Comparison of ENCODE assay signal across 26 cellular contexts in genomic region chr2:59909147-59909546, GRCh38.
"Had no signal": no experiment of that assay in that cellular context is flagged by ENCODE, and none has a peak within 500 bp of the region (broad histone marks: within the 10 kb centered on the region; RNA-seq: fewer than 3 reads in every experiment).

No MANE protein-coding gene starts in this region.

- H3K79me2 ChIP-seq: hepatocyte, parathyroid adenoma had no signal

- DNase-seq: effector CD4-positive, alpha-beta T cell; endodermal cell; erythroblast; foreskin keratinocyte; head of caudate nucleus; kidney; left cardiac atrium; left ventricle myocardium inferior; mesendoderm; naive thymus-derived CD4-positive, alpha-beta T cell; nephron progenitor cell; psoas muscle; retina; right lobe of liver; stimulated activated CD4-positive, alpha-beta T cell treated with anti-CD3 and anti-CD28 coated beads, Interleukin-4, amount 100 ng/mL, for 1 hour; stimulated activated CD8-positive, alpha-beta memory T cell treated with anti-CD3 and anti-CD28 coated beads, Interleukin-4, amount 100 ng/mL, for 48 hours; testis; upper lobe of right lung had no signal

- H3K9ac ChIP-seq: parathyroid adenoma had no signal

- H3K36me3 ChIP-seq: left ventricle myocardium inferior, right lobe of liver, tibial nerve, upper lobe of right lung had no signal

- H3K27me3 Mint-ChIP-seq: stimulated activated naive CD8-positive, alpha-beta T cell treated with anti-CD3 and anti-CD28 coated beads, Interleukin-15, Interleukin-2, amounts not matched to agents 100 ng/mL and 50 ng/mL, for 24 hours had no signal

- H3K9me3 ChIP-seq: left ventricle myocardium inferior, psoas muscle, right lobe of liver, testis, tibial nerve, upper lobe of right lung had no signal

- H2AFZ ChIP-seq: hepatocyte, parathyroid adenoma had no signal

- H3K4me2 ChIP-seq: hepatocyte had no signal

- H3K27me3 ChIP-seq: foreskin keratinocyte, hepatocyte, right lobe of liver, testis, tibial nerve, upper lobe of right lung had no signal

- H3K4me1 Mint-ChIP-seq: nephron progenitor cell; stimulated activated effector memory CD8-positive, alpha-beta T cell treated with anti-CD3 and anti-CD28 coated beads, Interleukin-12 subunit alpha, Interleukin-12 subunit beta, amount 100 ng/mL, for 72 hours had no signal

- H3K27ac Mint-ChIP-seq: endodermal cell; nephron progenitor cell; stimulated activated effector memory CD8-positive, alpha-beta T cell treated with anti-CD3 and anti-CD28 coated beads, Interleukin-12 subunit alpha, Interleukin-12 subunit beta, amount 100 ng/mL, for 72 hours; stimulated activated naive CD8-positive, alpha-beta T cell treated with anti-CD3 and anti-CD28 coated beads, Interleukin-15, Interleukin-2, amounts not matched to agents 100 ng/mL and 50 ng/mL, for 24 hours had no signal

- H3K4me3 Mint-ChIP-seq: endodermal cell; nephron progenitor cell; stimulated activated effector memory CD8-positive, alpha-beta T cell treated with anti-CD3 and anti-CD28 coated beads, Interleukin-12 subunit alpha, Interleukin-12 subunit beta, amount 100 ng/mL, for 72 hours; stimulated activated naive CD8-positive, alpha-beta T cell treated with anti-CD3 and anti-CD28 coated beads, Interleukin-15, Interleukin-2, amounts not matched to agents 100 ng/mL and 50 ng/mL, for 24 hours had no signal

- H3K9me3 Mint-ChIP-seq: endodermal cell; naive thymus-derived CD4-positive, alpha-beta T cell; nephron progenitor cell; stimulated activated effector memory CD8-positive, alpha-beta T cell treated with anti-CD3 and anti-CD28 coated beads, Interleukin-12 subunit alpha, Interleukin-12 subunit beta, amount 100 ng/mL, for 72 hours; stimulated activated naive CD8-positive, alpha-beta T cell treated with anti-CD3 and anti-CD28 coated beads, Interleukin-15, Interleukin-2, amounts not matched to agents 100 ng/mL and 50 ng/mL, for 24 hours had no signal

- H3K27ac ChIP-seq: coronary artery, foreskin keratinocyte, hepatocyte, left ventricle myocardium inferior, parathyroid adenoma, psoas muscle, right lobe of liver, testis, tibial nerve, upper lobe of right lung had no signal

- ATAC-seq: foreskin keratinocyte; left cardiac atrium; naive thymus-derived CD4-positive, alpha-beta T cell; psoas muscle; right lobe of liver; stimulated activated effector memory CD8-positive, alpha-beta T cell treated with anti-CD3 and anti-CD28 coated beads, Interleukin-12 subunit alpha, Interleukin-12 subunit beta, amount 100 ng/mL, for 72 hours; upper lobe of right lung had no signal

- H3K4me3 ChIP-seq: coronary artery, hepatocyte, left ventricle myocardium inferior, lung, psoas muscle, right lobe of liver, testis, tibial nerve, upper lobe of right lung had no signal

- FAIRE-seq: endothelial cell of umbilical vein, kidney had no signal

- H3K4me1 ChIP-seq: foreskin keratinocyte, left ventricle myocardium inferior, parathyroid adenoma, psoas muscle, right lobe of liver, testis, tibial nerve, upper lobe of right lung had no signal

- H3K36me3 Mint-ChIP-seq: naive thymus-derived CD4-positive, alpha-beta T cell; stimulated activated effector memory CD8-positive, alpha-beta T cell treated with anti-CD3 and anti-CD28 coated beads, Interleukin-12 subunit alpha, Interleukin-12 subunit beta, amount 100 ng/mL, for 72 hours had no signal
